Comparison of ENCODE assay signal across 8 cellular contexts in genomic region chr6:3176562-3177355, GRCh38. TPM values are rescaled to one million over a fixed set of nuclear protein-coding genes. Genes with fewer than 3 reads are reported as not detected.
DNase-seq lines count a peak whose midpoint lies in the region; ATAC-seq, FAIRE-seq and TF ChIP-seq lines count a peak whose summit lies in the region.

No MANE protein-coding gene starts in this region.

- intact Hi-C loops in spleen (cut with DNase I; ENCODE audit: low total_unique reads) = no loop called here

- no peaks in the 10 kb centered on the region for H3K36me3 ChIP-seq in spleen

- H3K9me3 ChIP-seq in spleen = no peaks in the 10 kb centered on the region

- TF ChIP-seq POLR2A in GM12892 (IDR thresholded peaks at IDR 0.05; ENCODE audit: low read depth, low read length) (no peak), spleen (IDR thresholded peaks at IDR 0.05) (no peak)

- ATAC-seq in HG03342 (IDR thresholded peaks at IDR 0.05; ENCODE audit: unreplicated experiment) = no peak

- 79 to 92% (median 85%) methylated on average over 18 to 22 of the region's 22 CpGs for WGBS in spleen, 5 donors

- H3K4me1 ChIP-seq in spleen = no peaks in the 10 kb centered on the region

- no peak for TF ChIP-seq CTCF in spleen (IDR thresholded peaks at IDR 0.05 in 8 of 11, conservative IDR thresholded peaks at IDR 0.05 in 3 of 11)

- no peak overlapping the region for H3K4me3 ChIP-seq in spleen

- FAIRE-seq in GM12892 (lab: Jason Lieb, UNC) = no peak

- no peak overlapping the region for H3K27ac ChIP-seq in spleen

- DNase-seq in COLO829 (ENCODE audit: low spot score) (peak; percentile 86), NCI-H146 (lab: John Stamatoyannopoulos, UW) (peak; percentile 80), kidney tubule cell (ENCODE audit: low spot score) (peak; percentile 87), GM12892 (ENCODE audit: insufficient read length) (no peak), spleen (no peak), germinal center (ENCODE audit: low spot score) (no peak)
- peak; percentile 29 for DNase-seq in activated T-helper 9 cell treated with anti-CD3 and anti-CD28 coated beads, Interleukin-2, amount 50 U/mL, for 16 hours (ENCODE audit: low read depth)

- peaks cover 0 to 21% (median 0%) of the 10 kb centered on the region in 7 donors for H3K27me3 ChIP-seq in spleen (replicated peaks in 1 of 7)

RNA-seq across cellular contexts. Expression of gene TUBB2A, which starts 19.4 kb away (rescaled TPM):
- 19.2 TPM for polyA plus RNA-seq in GM12892 (2012; ENCODE audit: missing spikeins)
- 10 to 100 TPM in 3 of 7 donors, 1 to 10 TPM in 4; 4.3 to 13.7 (median 6.7) TPM for total RNA-seq in spleen
- 1 to 10 TPM; 4.8 to 9.1 (median 7.5) TPM for polyA plus RNA-seq in spleen

RNA-seq across cellular contexts. Expression of gene TUBB2B, which starts 50.7 kb away (rescaled TPM):
- polyA plus RNA-seq in GM12892 (2012; ENCODE audit: missing spikeins) = 39.9 TPM
- total RNA-seq in spleen = 1 to 10 TPM in 2 of 7 donors, under 1 TPM in 4, not detected in 1; 0.39 to 1.6 (median 0.82) TPM
- 1 to 10 TPM; 1.0 to 2.2 (median 1.3) TPM for polyA plus RNA-seq in spleen

RNA-seq across cellular contexts. Expression of gene BPHL, which starts 58.2 kb away (rescaled TPM):
- 18.2 TPM for polyA plus RNA-seq in GM12892 (2012; ENCODE audit: missing spikeins)
- 10 to 100 TPM in 2 of 7 donors, 1 to 10 TPM in 5; 6.6 to 11.3 (median 9.2) TPM for total RNA-seq in spleen
- 10 to 100 TPM in 2 of 3 donors, 1 to 10 TPM in 1; 8.7 to 11.0 (median 10.8) TPM for polyA plus RNA-seq in spleen

Comparison
In these comparisons a context has a peak if more than half of its experiments do, and no peak if none do; other contexts are left out.
1. DNase-seq: peak in COLO829 (single experiment), NCI-H146 (single experiment), activated T-helper 9 cell treated with anti-CD3 and anti-CD28 coated beads, Interleukin-2, amount 50 U/mL, for 16 hours (single experiment) and kidney tubule cell (single experiment); none in GM12892 (single experiment), spleen (single experiment) and germinal center (single experiment).